In the genomic region with DNA sequence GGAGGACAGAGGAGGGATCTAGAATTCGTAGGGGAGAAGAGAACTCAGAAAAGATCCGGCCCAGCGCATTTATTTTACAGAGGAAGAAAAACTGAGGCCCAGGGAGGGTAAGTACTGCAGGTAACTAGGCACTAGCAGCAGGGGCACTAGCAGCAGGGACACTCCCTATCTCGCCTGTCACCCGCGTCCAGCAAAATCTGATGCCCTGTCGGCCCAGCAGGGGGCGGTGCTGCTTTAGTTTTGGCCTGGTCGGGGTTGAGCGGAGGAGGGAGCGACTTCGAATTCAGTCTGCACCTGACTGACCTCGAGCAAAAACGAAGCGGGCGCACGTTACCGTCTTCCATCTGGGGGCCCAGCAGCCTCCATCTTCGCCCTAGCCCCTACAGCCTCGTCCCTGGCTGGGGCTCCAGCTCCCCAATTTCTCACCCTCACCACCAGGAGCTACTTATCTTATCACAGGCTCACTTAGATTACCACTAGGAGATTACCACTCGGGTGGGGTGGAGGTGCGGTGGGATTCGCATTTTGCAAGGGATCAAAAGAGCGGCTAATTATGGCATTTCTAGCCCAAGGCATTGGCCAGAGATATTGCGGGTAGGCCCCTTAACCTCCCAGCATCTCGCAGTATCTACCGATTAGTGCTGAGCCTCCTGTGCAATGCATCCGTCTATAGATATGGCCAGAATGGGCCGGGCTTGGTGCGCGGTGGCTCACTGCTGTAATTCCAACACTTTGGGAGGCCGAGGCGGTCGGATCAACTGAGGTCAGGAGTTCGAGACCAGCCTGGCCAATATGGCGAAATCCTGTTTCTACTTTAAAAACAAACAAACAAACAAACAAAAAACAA, we compare ENCODE assay signal across 8 cellular contexts. TPM values are rescaled to one million over a fixed set of nuclear protein-coding genes. Genes with fewer than 3 reads are reported as not detected.
DNase-seq lines count a peak whose midpoint lies in the region; TF ChIP-seq lines count a peak whose summit lies in the region.

No MANE protein-coding gene starts in this region.

- no peaks in the 10 kb centered on the region for H3K9me3 ChIP-seq in suprapubic skin

- H3K36me3 Mint-ChIP-seq in HFFc6 (ENCODE audit: low read depth): no peaks in the 10 kb centered on the region

- TF ChIP-seq POLR2A in suprapubic skin (IDR thresholded peaks at IDR 0.05): no peak

- no peaks in the 10 kb centered on the region for H3K9me3 Mint-ChIP-seq in HFFc6

- TF ChIP-seq EP300 in suprapubic skin (IDR thresholded peaks at IDR 0.05): no peak

- peaks cover 12% of the 10 kb centered on the region for H3K27me3 Mint-ChIP-seq in HFFc6 (ENCODE audit: insufficient read depth)

- no peaks in the 10 kb centered on the region for H3K36me3 ChIP-seq in suprapubic skin

- H3K4me3 ChIP-seq in suprapubic skin: peak overlapping the region; percentile 61

- TF ChIP-seq CTCF in HFFc6 (IDR thresholded peaks at IDR 0.05) (peak; percentile 95), suprapubic skin (IDR thresholded peaks at IDR 0.05) (peak; percentile 78 to 96)

- peak overlapping the region; percentile 51 for H3K27ac ChIP-seq in suprapubic skin

- H3K4me1 Mint-ChIP-seq in HFFc6 (ENCODE audit: low read depth): peaks cover 15% of the 10 kb centered on the region

- peaks cover 32% of the 10 kb centered on the region for H3K4me1 ChIP-seq in suprapubic skin

- peak overlapping the region; percentile 87 for H3K4me3 Mint-ChIP-seq in HFFc6

- DNase-seq in GDM1 (lab: John Stamatoyannopoulos, UW): peak; percentile 74
- peak; percentile 73 for DNase-seq in HFFc6
- peak; percentile 90 for DNase-seq in NAMALWA (ENCODE audit: low spot score)
- peak; percentile 90 for DNase-seq in SK-N-DZ (ENCODE audit: low spot score)
- peak; percentile 89 for DNase-seq in activated naive CD4-positive, alpha-beta T cell treated with anti-CD3 and anti-CD28 coated beads, Interleukin-2, amount 50 U/mL, for 16 hours
- peak; percentile 77 for DNase-seq in glomerular visceral epithelial cell (ENCODE audit: extremely low spot score)
- DNase-seq in occipital lobe (lab: John Stamatoyannopoulos, UW): peak; percentile 85
- DNase-seq in suprapubic skin (ENCODE audit: low spot score in 2 of 2): peak; percentile 92 to 93

- H3K27me3 ChIP-seq in suprapubic skin: peaks cover 23% of the 10 kb centered on the region

- no peak overlapping the region for H3K27ac Mint-ChIP-seq in HFFc6

- 14% methylated on average over 34 of the region's 36 CpGs for WGBS in suprapubic skin

RNA-seq across cellular contexts. Expression of a gene that starts 17.8 kb away (rescaled TPM):
- total RNA-seq in HFFc6 (2021; fragmentation: NEBNext Ultra II Directional; extraction: Animal tissue kit (Norgen Biotek cat#: 25700)): not detected
- 0.70 and 0.85 TPM in 2 replicates for polyA plus RNA-seq in SK-N-DZ (2014; cell fraction: cytosol; rRNA removed)
- 0.66 TPM in 1 of 2 replicates, not detected in the other for polyA plus RNA-seq in SK-N-DZ (2014; cell fraction: nucleus; rRNA removed)
- total RNA-seq in occipital lobe (1.1 TPM), suprapubic skin (1 to 10 TPM in 2 of 4 donors, under 1 TPM in 1, not detected in 1; 0.15 to 1.5 (median 1.2) TPM)

RNA-seq across cellular contexts. Expression of a gene that starts 53.1 kb away (rescaled TPM):
- not detected for total RNA-seq in HFFc6 (2021; fragmentation: NEBNext Ultra II Directional; extraction: Animal tissue kit (Norgen Biotek cat#: 25700))
- polyA plus RNA-seq in SK-N-DZ (2014; cell fraction: cytosol; rRNA removed): 21.5 and 23.4 TPM in 2 replicates
- 11.6 and 16.0 TPM in 2 replicates for polyA plus RNA-seq in SK-N-DZ (2014; cell fraction: nucleus; rRNA removed)
- total RNA-seq in occipital lobe (not detected), suprapubic skin (1 to 10 TPM in 2 of 4 donors, not detected in 2; 1.2 to 1.6 TPM)

Comparison
In these comparisons a context has a peak if more than half of its experiments do, and no peak if none do; other contexts are left out.
1. Peak in every context shown above with its lines: DNase-seq, H3K4me3 ChIP-seq and H3K27ac ChIP-seq.